13 cellular contexts compared by ENCODE assay signal in genomic region chr10:130809761-130810515, GRCh38.
"Had no signal": no experiment of that assay in that cellular context is flagged by ENCODE, and none has a peak within 500 bp of the region (broad histone marks: within the 10 kb centered on the region; RNA-seq: fewer than 3 reads in every experiment).

No MANE protein-coding gene starts in this region.

- DNase-seq: activated B cell treated with CpG ODN at 0.5 μM for 24 hours; activated CD4-positive, alpha-beta T cell treated with anti-CD3 and anti-CD28 coated beads, Interleukin-2, amount 10 ng/mL, durations not matched to agents 24 days and 14 days; activated gamma-delta T cell; activated T-cell treated with anti-CD3 and anti-CD28 coated beads, Interleukin-2, amount 50 U/mL, for 72 hours; central memory CD4-positive, alpha-beta T cell; colonic mucosa; foreskin fibroblast; glutamatergic neuron; occipital lobe had no signal

- H3K27me3 Mint-ChIP-seq: activated B cell treated with CpG ODN at 0.5 μM for 24 hours; activated CD4-positive, alpha-beta T cell treated with anti-CD3 and anti-CD28 coated beads, Interleukin-2, amount 10 ng/mL, durations not matched to agents 24 days and 14 days; stimulated activated memory B cell treated with anti-CD40 and anti-IgM and Interleukin-4, amounts not matched to agents 10 μg/mL and 1 μg/mL and 100 μg/mL, for 72 hours had no signal

- H3K9me3 Mint-ChIP-seq: activated CD4-positive, alpha-beta T cell treated with anti-CD3 and anti-CD28 coated beads, Interleukin-2, amount 10 ng/mL, durations not matched to agents 24 days and 14 days; activated T-cell treated with anti-CD3 and anti-CD28 coated beads, Interleukin-2, amount 50 U/mL, for 72 hours; nephron; stimulated activated memory B cell treated with anti-CD40 and anti-IgM and Interleukin-4, amounts not matched to agents 10 μg/mL and 1 μg/mL and 100 μg/mL, for 72 hours had no signal

- H3K4me3 ChIP-seq: colonic mucosa had no signal

- H3K36me3 ChIP-seq: colonic mucosa had no signal

- H3K4me1 Mint-ChIP-seq: activated B cell treated with CpG ODN at 0.5 μM for 24 hours; activated CD4-positive, alpha-beta T cell treated with anti-CD3 and anti-CD28 coated beads, Interleukin-2, amount 10 ng/mL, durations not matched to agents 24 days and 14 days; brain; nephron; stimulated activated memory B cell treated with anti-CD40 and anti-IgM and Interleukin-4, amounts not matched to agents 10 μg/mL and 1 μg/mL and 100 μg/mL, for 72 hours had no signal

- H3K4me3 Mint-ChIP-seq: activated B cell treated with CpG ODN at 0.5 μM for 24 hours; activated CD4-positive, alpha-beta T cell treated with anti-CD3 and anti-CD28 coated beads, Interleukin-2, amount 10 ng/mL, durations not matched to agents 24 days and 14 days; activated naive CD8-positive, alpha-beta T cell; activated T-cell treated with anti-CD3 and anti-CD28 coated beads, Interleukin-2, amount 50 U/mL, for 72 hours; brain; nephron; stimulated activated memory B cell treated with anti-CD40 and anti-IgM and Interleukin-4, amounts not matched to agents 10 μg/mL and 1 μg/mL and 100 μg/mL, for 72 hours had no signal

- ATAC-seq: activated T-cell treated with anti-CD3 and anti-CD28 coated beads, Interleukin-2, amount 50 U/mL, for 72 hours; stimulated activated memory B cell treated with anti-CD40 and anti-IgM and Interleukin-4, amounts not matched to agents 10 μg/mL and 1 μg/mL and 100 μg/mL, for 72 hours had no signal

- H3K9me3 ChIP-seq: colonic mucosa had no signal

- H3K36me3 Mint-ChIP-seq: activated naive CD8-positive, alpha-beta T cell; brain; stimulated activated memory B cell treated with anti-CD40 and anti-IgM and Interleukin-4, amounts not matched to agents 10 μg/mL and 1 μg/mL and 100 μg/mL, for 72 hours had no signal

- H3K27me3 ChIP-seq: colonic mucosa had no signal

- H3K27ac Mint-ChIP-seq: activated B cell treated with CpG ODN at 0.5 μM for 24 hours; activated CD4-positive, alpha-beta T cell treated with anti-CD3 and anti-CD28 coated beads, Interleukin-2, amount 10 ng/mL, durations not matched to agents 24 days and 14 days; activated naive CD8-positive, alpha-beta T cell; activated T-cell treated with anti-CD3 and anti-CD28 coated beads, Interleukin-2, amount 50 U/mL, for 72 hours; brain; nephron; stimulated activated memory B cell treated with anti-CD40 and anti-IgM and Interleukin-4, amounts not matched to agents 10 μg/mL and 1 μg/mL and 100 μg/mL, for 72 hours had no signal
